12 cellular contexts compared by ENCODE assay signal in the genomic region with DNA sequence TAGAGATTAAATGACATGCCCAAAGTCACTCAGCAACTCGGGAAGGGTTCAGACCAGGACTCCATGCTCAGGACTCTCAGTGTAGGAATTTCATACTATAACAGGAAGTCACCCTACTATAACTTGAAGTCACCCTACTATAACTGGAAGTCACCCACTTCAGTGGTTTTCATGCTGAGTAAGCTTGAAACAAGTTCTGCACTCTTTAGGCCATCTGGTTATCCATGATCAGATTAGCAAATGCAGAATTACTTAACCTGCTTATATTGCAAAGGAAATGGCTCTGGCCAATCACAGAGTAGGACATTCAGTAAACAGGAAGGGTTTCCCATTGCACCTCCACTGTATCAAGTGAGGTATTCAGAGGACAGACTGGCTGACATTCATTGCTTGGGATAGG.
DNase-seq lines count a peak whose midpoint lies in the region; ATAC-seq, FAIRE-seq and TF ChIP-seq lines count a peak whose summit lies in the region.
"Had no signal": no experiment of that assay in that cellular context is flagged by ENCODE, and none has a peak within 500 bp of the region (broad histone marks: within the 10 kb centered on the region; RNA-seq: fewer than 3 reads in every experiment).

No MANE protein-coding gene starts in this region.

- H3K36me3 ChIP-seq in BE2C (no peaks in the 10 kb centered on the region), KMS-11 (ENCODE audit: insufficient read depth) (no peaks in the 10 kb centered on the region), small intestine (ENCODE audit: control insufficient read depth in 2 of 2, insufficient read depth in 2 of 2, low read length in 2 of 2) (no peaks in the 10 kb centered on the region)

- H3K4me2 ChIP-seq in KMS-11: peak overlapping the region; percentile 49

- WGBS in small intestine, 3 donors: 58 to 71% (median 67%) methylated on average over 1 of the region's 1 CpG

- H3K4me1 ChIP-seq in BE2C: peaks cover 29% of the 10 kb centered on the region
- peaks cover 24% of the 10 kb centered on the region for H3K4me1 ChIP-seq in KMS-11 (ENCODE audit: low read depth, poor library complexity, severe bottlenecking)
- no peaks in the 10 kb centered on the region for H3K4me1 ChIP-seq in small intestine (ENCODE audit: control insufficient read depth in 2 of 2, insufficient read depth in 1 of 2, low read depth in 1 of 2, low read length in 1 of 2)

- H4K20me1 ChIP-seq in KMS-11 (ENCODE audit: insufficient read depth): no peaks in the 10 kb centered on the region

- H2AFZ ChIP-seq in KMS-11 (ENCODE audit: low read depth): peak overlapping the region; percentile 64

- no peak overlapping the region for H3K4me3 ChIP-seq in BE2C (ENCODE audit: low read depth, low read length)
- no peak overlapping the region for H3K4me3 ChIP-seq in KMS-11 (IDR thresholded peaks at IDR 0.05; ENCODE audit: insufficient read depth, low read depth, low read length)
- no peak overlapping the region for H3K4me3 ChIP-seq in small intestine (ENCODE audit: low read depth in 1 of 2, low read length in 2 of 2)
- H3K4me3 ChIP-seq: dorsolateral prefrontal cortex had no signal

- TF ChIP-seq CTCF in BE2C (IDR thresholded peaks at IDR 0.05; ENCODE audit: low read depth, low read length) (no peak), KMS-11 (conservative IDR thresholded peaks at IDR 0.05; ENCODE audit: low read depth, low read length) (no peak)

- DNase-seq in BE2C: peak; percentile 32
- no peak for DNase-seq in small intestine
- no peak for DNase-seq in iPS-NIHi7 (ENCODE audit: extremely low spot score)
- no peak for DNase-seq in stimulated activated CD4-positive, alpha-beta T cell treated with anti-CD3 and anti-CD28 coated beads, Interleukin-4, amount 100 ng/mL, for 1 hour
- no peak for DNase-seq in 8988T
- DNase-seq: activated CD8-positive, alpha-beta memory T cell treated with anti-CD3 and anti-CD28 coated beads, Interleukin-2, amount 50 U/mL, for 4 hours; dorsolateral prefrontal cortex; NCI-H1436 treated with DMSO at 0.1 percent for 48 hours had no signal

- FAIRE-seq in small intestine (lab: Jason Lieb, UNC): no peak
- FAIRE-seq: H54 had no signal

- H3K27ac ChIP-seq in KMS-11 (peak overlapping the region; percentile 79), small intestine (ENCODE audit: low read depth in 1 of 2, low read length in 1 of 2) (no peak overlapping the region)
- H3K27ac ChIP-seq: dorsolateral prefrontal cortex had no signal

- H3K27me3 ChIP-seq in BE2C (no peaks in the 10 kb centered on the region), KMS-11 (ENCODE audit: insufficient read depth, low read depth) (no peaks in the 10 kb centered on the region), small intestine (ENCODE audit: control insufficient read depth in 2 of 2, insufficient read depth in 2 of 2, low read length in 2 of 2) (no peaks in the 10 kb centered on the region)

- no peaks in the 10 kb centered on the region for H3K79me2 ChIP-seq in KMS-11 (ENCODE audit: insufficient read depth, low read depth)

- ATAC-seq in GM18873 (IDR thresholded peaks at IDR 0.05; ENCODE audit: low FRiP score, unreplicated experiment) (peak; percentile 87), HG02763 (IDR thresholded peaks at IDR 0.05; ENCODE audit: unreplicated experiment) (peak; percentile 82)

- H3K9me3 ChIP-seq in BE2C (no peaks in the 10 kb centered on the region), small intestine (ENCODE audit: control insufficient read depth, low read depth) (no peaks in the 10 kb centered on the region)

- peak overlapping the region; percentile 43 for H3K9ac ChIP-seq in KMS-11
